8 cellular contexts compared by ENCODE assay signal in the genomic region with DNA sequence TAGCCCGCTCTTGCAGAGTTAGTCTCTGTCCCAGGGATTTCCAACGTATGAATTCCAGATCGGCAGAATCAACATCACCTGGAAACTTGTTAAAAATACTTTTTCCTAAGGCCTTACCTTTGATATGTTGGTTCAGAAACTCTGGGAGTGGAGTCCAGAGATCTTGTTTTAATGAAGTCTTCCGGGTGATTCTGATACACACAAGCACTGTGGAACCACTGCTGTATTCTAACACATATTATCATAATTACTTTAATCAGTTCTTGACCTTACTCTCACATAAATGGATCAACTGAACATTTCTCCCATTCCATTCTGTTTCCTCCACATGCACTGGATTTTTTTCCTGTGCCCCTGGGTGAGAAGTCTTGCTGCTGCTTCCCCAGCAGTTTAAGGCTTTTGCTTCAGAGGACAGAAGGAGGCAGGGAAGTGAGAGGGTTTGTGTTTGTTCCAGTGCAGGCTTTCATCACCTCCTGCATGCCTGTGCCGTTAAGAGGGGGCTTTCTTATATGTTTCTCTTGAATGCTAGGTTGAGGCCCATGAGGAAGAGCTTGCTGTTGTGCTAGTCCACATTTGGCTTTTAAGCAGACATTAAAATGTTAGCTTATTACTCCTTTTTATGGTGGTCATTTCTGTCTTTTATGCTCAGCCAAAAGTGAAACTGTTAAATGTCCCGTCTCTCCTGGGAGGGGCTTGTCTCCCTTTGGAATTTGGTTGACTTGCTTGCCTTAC. TPM values are rescaled to one million over a fixed set of nuclear protein-coding genes. Genes with fewer than 3 reads are reported as not detected.
DNase-seq lines count a peak whose midpoint lies in the region; ATAC-seq and TF ChIP-seq lines count a peak whose summit lies in the region.

No MANE protein-coding gene starts in this region.

- peaks cover 3% of the 10 kb centered on the region for H3K9me3 Mint-ChIP-seq in glutamatergic neuron (ENCODE audit: unreplicated experiment)
- H3K9me3 Mint-ChIP-seq in activated CD4-positive, alpha-beta T cell treated with anti-CD3 and anti-CD28 coated beads, Interleukin-2, amount 10 ng/mL, durations not matched to agents 7 days and 5 days, result no peaks in the 10 kb centered on the region

- peaks cover 3% of the 10 kb centered on the region for H3K4me1 ChIP-seq in rectal smooth muscle tissue (ENCODE audit: control insufficient read depth, insufficient read depth, low read length)

- H3K36me3 Mint-ChIP-seq in glutamatergic neuron (ENCODE audit: unreplicated experiment), result no peaks in the 10 kb centered on the region
- H3K36me3 Mint-ChIP-seq in activated CD4-positive, alpha-beta T cell treated with anti-CD3 and anti-CD28 coated beads, Interleukin-2, amount 10 ng/mL, durations not matched to agents 7 days and 5 days (ENCODE audit: low read depth), result peaks cover 11% of the 10 kb centered on the region

- no peaks in the 10 kb centered on the region for H3K36me3 ChIP-seq in rectal smooth muscle tissue (ENCODE audit: control insufficient read depth, insufficient read depth, low read length)

- POLR2A ChIA-PET in activated CD4-positive, alpha-beta T cell treated with anti-CD3 and anti-CD28 coated beads, Interleukin-2, amount 10 ng/mL, durations not matched to agents 7 days and 5 days (lab: Charles Lee), result no interaction called here

- H3K27ac ChIP-seq in rectal smooth muscle tissue (ENCODE audit: low read depth, low read length), result peak overlapping the region; percentile 57

- peak overlapping the region; percentile 59 for H3K27ac Mint-ChIP-seq in glutamatergic neuron (ENCODE audit: unreplicated experiment)
- no peak overlapping the region for H3K27ac Mint-ChIP-seq in activated CD4-positive, alpha-beta T cell treated with anti-CD3 and anti-CD28 coated beads, Interleukin-2, amount 10 ng/mL, durations not matched to agents 7 days and 5 days

- H3K4me1 Mint-ChIP-seq in glutamatergic neuron (ENCODE audit: low read depth, unreplicated experiment), result peaks cover 22% of the 10 kb centered on the region
- H3K4me1 Mint-ChIP-seq in activated CD4-positive, alpha-beta T cell treated with anti-CD3 and anti-CD28 coated beads, Interleukin-2, amount 10 ng/mL, durations not matched to agents 7 days and 5 days, result peaks cover 62% of the 10 kb centered on the region

- DNase-seq in DMS114 treated with DMSO at 0.1 percent for 48 hours (lab: John Stamatoyannopoulos, UW; ENCODE audit: unreplicated experiment), result peak; percentile 65
- peak; percentile 16 for DNase-seq in UCSD-AML1 (lab: John Stamatoyannopoulos, UW; ENCODE audit: unreplicated experiment)
- DNase-seq in glutamatergic neuron, result no peak
- no peak for DNase-seq in MV-4-11 (lab: John Stamatoyannopoulos, UW)
- no peak for DNase-seq in activated CD4-positive, alpha-beta T cell treated with anti-CD3 and anti-CD28 coated beads, Interleukin-2, amount 10 ng/mL, durations not matched to agents 7 days and 5 days
- DNase-seq in NK-92 (lab: John Stamatoyannopoulos, UW; ENCODE audit: unreplicated experiment), result no peak

- H3K4me3 ChIP-seq in rectal smooth muscle tissue (ENCODE audit: low read length), result peak overlapping the region; percentile 57

- CTCF ChIA-PET in activated CD4-positive, alpha-beta T cell treated with anti-CD3 and anti-CD28 coated beads, Interleukin-2, amount 10 ng/mL, durations not matched to agents 7 days and 5 days (lab: Charles Lee), result interaction anchor here (2.0 kb wide), 1 partner anchor 16 kb away, joined by 4 read pairs; no protein-coding TSS in a partner anchor

- no peaks in the 10 kb centered on the region for H3K27me3 ChIP-seq in rectal smooth muscle tissue (ENCODE audit: control insufficient read depth, insufficient read depth, low read length)

- H3K9ac ChIP-seq in rectal smooth muscle tissue (ENCODE audit: low read length), result no peak overlapping the region

- no peaks in the 10 kb centered on the region for H3K27me3 Mint-ChIP-seq in glutamatergic neuron (ENCODE audit: unreplicated experiment)
- H3K27me3 Mint-ChIP-seq in activated CD4-positive, alpha-beta T cell treated with anti-CD3 and anti-CD28 coated beads, Interleukin-2, amount 10 ng/mL, durations not matched to agents 7 days and 5 days, result no peaks in the 10 kb centered on the region

- TF ChIP-seq CTCF in glutamatergic neuron (IDR thresholded peaks at IDR 0.05; ENCODE audit: partially characterized antibody, unreplicated experiment), result no peak

- no peak for ATAC-seq in GM21447 (IDR thresholded peaks at IDR 0.05; ENCODE audit: unreplicated experiment)

- no peak overlapping the region for H3K4me3 Mint-ChIP-seq in glutamatergic neuron (ENCODE audit: unreplicated experiment)
- H3K4me3 Mint-ChIP-seq in activated CD4-positive, alpha-beta T cell treated with anti-CD3 and anti-CD28 coated beads, Interleukin-2, amount 10 ng/mL, durations not matched to agents 7 days and 5 days, result no peak overlapping the region

RNA-seq across cellular contexts. Expression of gene CCSER2, which starts 32.4 kb away (rescaled TPM):
- total RNA-seq in glutamatergic neuron (ENCODE audit: unreplicated experiment), result 168 TPM
- 10 to 100 TPM; 86.4 to 93.1 TPM for total RNA-seq in activated CD4-positive, alpha-beta T cell treated with anti-CD3 and anti-CD28 coated beads, Interleukin-2, amount 10 ng/mL, durations not matched to agents 7 days and 5 days

Comparison
In these comparisons a context has a peak if more than half of its experiments do, and no peak if none do; other contexts are left out.
1. DNase-seq: peak in DMS114 treated with DMSO at 0.1 percent for 48 hours (single experiment) and UCSD-AML1 (single experiment); none in glutamatergic neuron (single experiment), MV-4-11 (single experiment), activated CD4-positive, alpha-beta T cell treated with anti-CD3 and anti-CD28 coated beads, Interleukin-2, amount 10 ng/mL, durations not matched to agents 7 days and 5 days (single experiment) and NK-92 (single experiment).